1 cellular context compared by ENCODE assay signal in the genomic region with DNA sequence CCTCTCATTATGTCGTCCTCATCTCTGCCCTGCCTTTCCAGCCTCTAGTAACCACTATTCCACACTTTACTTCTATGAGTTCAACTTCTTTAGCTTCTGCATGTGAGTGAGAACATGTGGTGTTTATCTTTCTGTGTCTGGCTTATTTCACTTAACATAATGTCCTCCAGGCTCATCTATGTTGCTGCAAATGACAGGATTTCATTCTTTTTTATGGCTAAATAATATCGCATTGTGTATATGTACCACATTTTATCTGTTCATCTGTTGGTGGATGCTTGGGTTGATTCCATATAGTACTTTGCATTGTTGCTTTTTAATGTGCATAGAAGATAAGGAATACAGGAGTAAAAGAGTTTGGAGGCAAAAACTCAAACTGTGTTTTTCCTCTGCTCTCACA.
TF ChIP-seq lines count a peak whose summit lies in the region.

No MANE protein-coding gene starts in this region.

TF ChIP-seq in SK-N-SH, 30 proteins besides CTCF, POLR2A, EP300 and RAD21 (continued from another document):
- no peak for TF ChIP-seq TEAD4 (IDR thresholded peaks at IDR 0.05; ENCODE audit: borderline replicate concordance, insufficient read depth)
- TF ChIP-seq, protein P1, sequence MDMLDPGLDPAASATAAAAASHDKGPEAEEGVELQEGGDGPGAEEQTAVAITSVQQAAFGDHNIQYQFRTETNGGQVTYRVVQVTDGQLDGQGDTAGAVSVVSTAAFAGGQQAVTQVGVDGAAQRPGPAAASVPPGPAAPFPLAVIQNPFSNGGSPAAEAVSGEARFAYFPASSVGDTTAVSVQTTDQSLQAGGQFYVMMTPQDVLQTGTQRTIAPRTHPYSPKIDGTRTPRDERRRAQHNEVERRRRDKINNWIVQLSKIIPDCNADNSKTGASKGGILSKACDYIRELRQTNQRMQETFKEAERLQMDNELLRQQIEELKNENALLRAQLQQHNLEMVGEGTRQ (IDR thresholded peaks at IDR 0.05; ENCODE audit: borderline replicate concordance, low read depth, low read length): no peak
- TF ChIP-seq ELF1 (IDR thresholded peaks at IDR 0.05): no peak
- TF ChIP-seq FOXJ3 (CRISPR knock-in tag; IDR thresholded peaks at IDR 0.05): peak; percentile 65; the same call in 1 of the 2 replicates
- TF ChIP-seq MXI1 (IDR thresholded peaks at IDR 0.05; ENCODE audit: low read depth, low read length): no peak; the same call in 1 of the 2 replicates
- no peak for TF ChIP-seq SMC3 (IDR thresholded peaks at IDR 0.05; ENCODE audit: low read depth, low read length)
- no peak; the same call in 1 of the 2 replicates for TF ChIP-seq RCOR1 (IDR thresholded peaks at IDR 0.05; ENCODE audit: low read length)
- peak; percentile 87 for TF ChIP-seq GATA2 (CRISPR knock-in tag; IDR thresholded peaks at IDR 0.05)
- TF ChIP-seq TCF12 (IDR thresholded peaks at IDR 0.05): peak; percentile 5; the same call in 1 of the 2 replicates
- TF ChIP-seq CHD2 (IDR thresholded peaks at IDR 0.05; ENCODE audit: low read length, partially characterized antibody): no peak
